Comparison of ENCODE assay signal across 20 cellular contexts in genomic region chr12:112987561-112987960, GRCh38. TPM values are rescaled to one million over a fixed set of nuclear protein-coding genes. Genes with fewer than 3 reads are reported as not detected.
DNase-seq lines count a peak whose midpoint lies in the region; ATAC-seq lines count a peak whose summit lies in the region.
"Had no signal": no experiment of that assay in that cellular context is flagged by ENCODE, and none has a peak within 500 bp of the region (broad histone marks: within the 10 kb centered on the region; RNA-seq: fewer than 3 reads in every experiment).

No MANE protein-coding gene starts in this region.

- H3K36me3 Mint-ChIP-seq in activated T-cell treated with anti-CD3 and anti-CD28 coated beads, Interleukin-2, amount 50 U/mL, for 72 hours (ENCODE audit: insufficient read depth in 2 of 2) = peaks cover 54 to 71% of the 10 kb centered on the region in 2 donors
- H3K36me3 Mint-ChIP-seq in activated T-cell treated with anti-CD3 and anti-CD28 coated beads, Interleukin-2, amount 50 U/mL, for 4 hours (ENCODE audit: insufficient read depth) = peaks cover 72% of the 10 kb centered on the region
- H3K36me3 Mint-ChIP-seq in T-helper 17 cell (ENCODE audit: low read depth) = peaks cover 22% of the 10 kb centered on the region
- H3K36me3 Mint-ChIP-seq in activated naive CD8-positive, alpha-beta T cell treated with anti-CD3 and anti-CD28 coated beads, Interleukin-2, amount 10 ng/mL, durations not matched to agents 7 days and 5 days = peaks cover 99% of the 10 kb centered on the region
- H3K36me3 Mint-ChIP-seq in stimulated activated effector memory CD8-positive, alpha-beta T cell treated with anti-CD3 and anti-CD28 coated beads, Interleukin-12 subunit alpha, Interleukin-12 subunit beta, amount 100 ng/mL, for 72 hours = peaks cover 55% of the 10 kb centered on the region
- H3K36me3 Mint-ChIP-seq: neural progenitor cell had no signal

- H3K9me3 ChIP-seq in T-helper 17 cell (ENCODE audit: control insufficient read depth, low read length, poor library complexity, severe bottlenecking) = peaks cover 4% of the 10 kb centered on the region

- H3K4me1 Mint-ChIP-seq in activated T-cell treated with anti-CD3 and anti-CD28 coated beads, Interleukin-2, amount 50 U/mL, for 72 hours (ENCODE audit: low read depth) = peaks cover 30% of the 10 kb centered on the region
- H3K4me1 Mint-ChIP-seq in activated T-cell treated with anti-CD3 and anti-CD28 coated beads, Interleukin-2, amount 50 U/mL, for 4 hours (ENCODE audit: low read depth) = peaks cover 68% of the 10 kb centered on the region
- peaks cover 29% of the 10 kb centered on the region for H3K4me1 Mint-ChIP-seq in T-helper 17 cell
- H3K4me1 Mint-ChIP-seq in activated naive CD8-positive, alpha-beta T cell treated with anti-CD3 and anti-CD28 coated beads, Interleukin-2, amount 10 ng/mL, durations not matched to agents 7 days and 5 days = peaks cover 76% of the 10 kb centered on the region
- H3K4me1 Mint-ChIP-seq in stimulated activated effector memory CD8-positive, alpha-beta T cell treated with anti-CD3 and anti-CD28 coated beads, Interleukin-12 subunit alpha, Interleukin-12 subunit beta, amount 100 ng/mL, for 72 hours = peaks cover 39% of the 10 kb centered on the region
- H3K4me1 Mint-ChIP-seq: neural progenitor cell had no signal

- POLR2A ChIA-PET in activated naive CD8-positive, alpha-beta T cell treated with anti-CD3 and anti-CD28 coated beads, Interleukin-2, amount 10 ng/mL, durations not matched to agents 7 days and 5 days (lab: Charles Lee) = interaction anchor here (1.2 to 8.0 kb wide), 4 partner anchors 9 to 81 kb away, joined by 3 to 114 read pairs (median 9); partner anchors contain the start of genes OAS1, OAS2 and OAS3

- peaks cover 5 to 14% of the 10 kb centered on the region in 2 donors for H3K9me3 Mint-ChIP-seq in activated T-cell treated with anti-CD3 and anti-CD28 coated beads, Interleukin-2, amount 50 U/mL, for 72 hours
- peaks cover 18% of the 10 kb centered on the region for H3K9me3 Mint-ChIP-seq in activated T-cell treated with anti-CD3 and anti-CD28 coated beads, Interleukin-2, amount 50 U/mL, for 4 hours
- H3K9me3 Mint-ChIP-seq in activated naive CD8-positive, alpha-beta T cell treated with anti-CD3 and anti-CD28 coated beads, Interleukin-2, amount 10 ng/mL, durations not matched to agents 7 days and 5 days = peaks cover 20% of the 10 kb centered on the region
- peaks cover 8% of the 10 kb centered on the region for H3K9me3 Mint-ChIP-seq in stimulated activated effector memory CD8-positive, alpha-beta T cell treated with anti-CD3 and anti-CD28 coated beads, Interleukin-12 subunit alpha, Interleukin-12 subunit beta, amount 100 ng/mL, for 72 hours

- no peak for ATAC-seq in activated T-cell treated with anti-CD3 and anti-CD28 coated beads, Interleukin-2, amount 50 U/mL, for 72 hours (replicated peaks in 1 of 2)
- no peak for ATAC-seq in activated T-cell treated with anti-CD3 and anti-CD28 coated beads, Interleukin-2, amount 50 U/mL, for 4 hours
- ATAC-seq in T-helper 17 cell (no peak), GM19351 (IDR thresholded peaks at IDR 0.05; ENCODE audit: unreplicated experiment) (no peak), HG03571 (IDR thresholded peaks at IDR 0.05; ENCODE audit: unreplicated experiment) (no peak)
- no peak for ATAC-seq in activated naive CD8-positive, alpha-beta T cell treated with anti-CD3 and anti-CD28 coated beads, Interleukin-2, amount 10 ng/mL, durations not matched to agents 7 days and 5 days (ENCODE audit: low read depth)
- ATAC-seq in stimulated activated effector memory CD8-positive, alpha-beta T cell treated with anti-CD3 and anti-CD28 coated beads, Interleukin-12 subunit alpha, Interleukin-12 subunit beta, amount 100 ng/mL, for 72 hours = no peak
- ATAC-seq: left ventricle myocardium superior, PC-3 had no signal

- H3K27me3 Mint-ChIP-seq in activated T-cell treated with anti-CD3 and anti-CD28 coated beads, Interleukin-2, amount 50 U/mL, for 72 hours (ENCODE audit: low read depth) = no peaks in the 10 kb centered on the region
- no peaks in the 10 kb centered on the region for H3K27me3 Mint-ChIP-seq in activated T-cell treated with anti-CD3 and anti-CD28 coated beads, Interleukin-2, amount 50 U/mL, for 4 hours (ENCODE audit: low read depth)
- H3K27me3 Mint-ChIP-seq in T-helper 17 cell = no peaks in the 10 kb centered on the region
- H3K27me3 Mint-ChIP-seq in activated naive CD8-positive, alpha-beta T cell treated with anti-CD3 and anti-CD28 coated beads, Interleukin-2, amount 10 ng/mL, durations not matched to agents 7 days and 5 days = no peaks in the 10 kb centered on the region
- H3K27me3 Mint-ChIP-seq: IgD-negative memory B cell had no signal

- DNase-seq in activated T-cell treated with anti-CD3 and anti-CD28 coated beads, Interleukin-2, amount 50 U/mL, for 72 hours = no peak
- no peak for DNase-seq in activated T-cell treated with anti-CD3 and anti-CD28 coated beads, Interleukin-2, amount 50 U/mL, for 4 hours
- DNase-seq in T-helper 17 cell = no peak
- DNase-seq in activated naive CD8-positive, alpha-beta T cell treated with anti-CD3 and anti-CD28 coated beads, Interleukin-2, amount 10 ng/mL, durations not matched to agents 7 days and 5 days = no peak
- no peak for DNase-seq in stimulated activated effector memory CD8-positive, alpha-beta T cell treated with anti-CD3 and anti-CD28 coated beads, Interleukin-12 subunit alpha, Interleukin-12 subunit beta, amount 100 ng/mL, for 72 hours (ENCODE audit: low spot score in 2 of 2)
- DNase-seq in MV-4-11 (lab: John Stamatoyannopoulos, UW) = no peak
- DNase-seq: ACHN; activated effector memory CD4-positive, alpha-beta T cell treated with Interleukin-2 at 50 U/mL for 16 hours; central memory CD4-positive, alpha-beta T cell; foreskin fibroblast; left ventricle myocardium superior; NCI-H1417; NCI-H446; PC-3; SHP77; SW 1271 had no signal

- peak overlapping the region in 1 of 2 donors; percentile 58 for H3K4me3 Mint-ChIP-seq in activated T-cell treated with anti-CD3 and anti-CD28 coated beads, Interleukin-2, amount 50 U/mL, for 72 hours
- H3K4me3 Mint-ChIP-seq in activated T-cell treated with anti-CD3 and anti-CD28 coated beads, Interleukin-2, amount 50 U/mL, for 4 hours = no peak overlapping the region
- no peak overlapping the region for H3K4me3 Mint-ChIP-seq in T-helper 17 cell
- H3K4me3 Mint-ChIP-seq in activated naive CD8-positive, alpha-beta T cell treated with anti-CD3 and anti-CD28 coated beads, Interleukin-2, amount 10 ng/mL, durations not matched to agents 7 days and 5 days = no peak overlapping the region
- no peak overlapping the region for H3K4me3 Mint-ChIP-seq in stimulated activated effector memory CD8-positive, alpha-beta T cell treated with anti-CD3 and anti-CD28 coated beads, Interleukin-12 subunit alpha, Interleukin-12 subunit beta, amount 100 ng/mL, for 72 hours
- H3K4me3 Mint-ChIP-seq: neural progenitor cell had no signal

- H3K27ac Mint-ChIP-seq in activated T-cell treated with anti-CD3 and anti-CD28 coated beads, Interleukin-2, amount 50 U/mL, for 72 hours = peak overlapping the region; percentile 89
- peak overlapping the region; percentile 59 for H3K27ac Mint-ChIP-seq in T-helper 17 cell
- H3K27ac Mint-ChIP-seq in activated naive CD8-positive, alpha-beta T cell treated with anti-CD3 and anti-CD28 coated beads, Interleukin-2, amount 10 ng/mL, durations not matched to agents 7 days and 5 days = peak overlapping the region; percentile 74
- H3K27ac Mint-ChIP-seq in stimulated activated effector memory CD8-positive, alpha-beta T cell treated with anti-CD3 and anti-CD28 coated beads, Interleukin-12 subunit alpha, Interleukin-12 subunit beta, amount 100 ng/mL, for 72 hours = peak overlapping the region; percentile 88
- H3K27ac Mint-ChIP-seq: neural progenitor cell had no signal

RNA-seq across cellular contexts. Expression of gene OAS2, which starts 9.2 kb away (rescaled TPM):
- 100 to 1,000 TPM in 1 of 2 donors, 10 to 100 TPM in 1; 80.2 to 139 TPM for total RNA-seq in activated T-cell treated with anti-CD3 and anti-CD28 coated beads, Interleukin-2, amount 50 U/mL, for 72 hours
- 10 to 100 TPM; 27.8 to 36.0 (median 34.9) TPM for total RNA-seq in activated T-cell treated with anti-CD3 and anti-CD28 coated beads, Interleukin-2, amount 50 U/mL, for 4 hours
- total RNA-seq in T-helper 17 cell = 10 to 100 TPM; 35.4 to 45.3 TPM
- 100 to 1,000 TPM; 244 to 245 TPM for total RNA-seq in activated naive CD8-positive, alpha-beta T cell treated with anti-CD3 and anti-CD28 coated beads, Interleukin-2, amount 10 ng/mL, durations not matched to agents 7 days and 5 days

RNA-seq across cellular contexts. Expression of gene OAS3, which starts 49.3 kb away (rescaled TPM):
- total RNA-seq in activated T-cell treated with anti-CD3 and anti-CD28 coated beads, Interleukin-2, amount 50 U/mL, for 72 hours = 10 to 100 TPM; 14.7 to 39.3 TPM
- total RNA-seq in activated T-cell treated with anti-CD3 and anti-CD28 coated beads, Interleukin-2, amount 50 U/mL, for 4 hours = 10 to 100 TPM in 1 of 3 donors, 1 to 10 TPM in 2; 5.5 to 13.6 (median 8.0) TPM
- total RNA-seq in T-helper 17 cell = 10 to 100 TPM; 26.6 to 28.6 TPM
- 100 to 1,000 TPM; 221 to 222 TPM for total RNA-seq in activated naive CD8-positive, alpha-beta T cell treated with anti-CD3 and anti-CD28 coated beads, Interleukin-2, amount 10 ng/mL, durations not matched to agents 7 days and 5 days

Comparison
In these comparisons a context has a peak if more than half of its experiments do, and no peak if none do; other contexts are left out.
1. RNA of gene OAS3, which starts 49.3 kb away (total RNA-seq): 221 to 222 TPM in activated naive CD8-positive, alpha-beta T cell treated with anti-CD3 and anti-CD28 coated beads, Interleukin-2, amount 10 ng/mL, durations not matched to agents 7 days and 5 days; 14.7 to 39.3 TPM in activated T-cell treated with anti-CD3 and anti-CD28 coated beads, Interleukin-2, amount 50 U/mL, for 72 hours, 26.6 to 28.6 TPM in T-helper 17 cell and 5.5 to 13.6 TPM in activated T-cell treated with anti-CD3 and anti-CD28 coated beads, Interleukin-2, amount 50 U/mL, for 4 hours; every median in the first group is over 4 times any median in the second.
2. Peak in every context shown above with its lines, with median percentiles within 50 percentile points of each other: H3K27ac Mint-ChIP-seq.